In genomic region chr2:17958486-17959092, GRCh38 we compare ENCODE assay signal across 17 cellular contexts.
"Had no signal": no experiment of that assay in that cellular context is flagged by ENCODE, and none has a peak within 500 bp of the region (broad histone marks: within the 10 kb centered on the region; RNA-seq: fewer than 3 reads in every experiment).

No MANE protein-coding gene starts in this region.

- H3K9ac ChIP-seq: parathyroid adenoma had no signal

- H3K27me3 ChIP-seq: sigmoid colon, upper lobe of right lung had no signal

- ATAC-seq: activated CD4-positive, CD25-positive, alpha-beta regulatory T cell treated with anti-CD3 and anti-CD28 coated beads, Interleukin-2, amount 50 U/mL, for 24 hours; activated CD8-positive, alpha-beta T cell treated with anti-CD3 and anti-CD28 coated beads, Interleukin-2, amount 10 ng/mL, durations not matched to agents 7 days and 5 days; activated naive CD8-positive, alpha-beta T cell treated with anti-CD3 and anti-CD28 coated beads, Interleukin-2, amount 50 U/mL, for 24 hours; activated T-cell treated with anti-CD3 and anti-CD28 coated beads, Interleukin-2, amount 50 U/mL, for 4 hours; esophagus mucosa; left cardiac atrium; stimulated activated naive B cell treated with anti-CD40 and anti-IgM and Interleukin-4, amounts not matched to agents 10 μg/mL and 1 μg/mL and 100 μg/mL, for 72 hours; upper lobe of right lung had no signal

- H2AFZ ChIP-seq: hepatocyte, parathyroid adenoma had no signal

- H3K4me3 ChIP-seq: hepatocyte, lung, sigmoid colon, upper lobe of right lung had no signal

- H3K79me2 ChIP-seq: hepatocyte, parathyroid adenoma had no signal

- H3K9me3 ChIP-seq: sigmoid colon, upper lobe of right lung had no signal

- H3K4me1 ChIP-seq: parathyroid adenoma, sigmoid colon, upper lobe of right lung had no signal

- H3K27ac ChIP-seq: hepatocyte, parathyroid adenoma, sigmoid colon, upper lobe of right lung had no signal

- H3K4me2 ChIP-seq: hepatocyte had no signal

- DNase-seq: activated CD4-positive, alpha-beta T cell treated with anti-CD3 and anti-CD28 coated beads, Interleukin-2, amount 10 ng/mL, durations not matched to agents 7 days and 5 days; activated CD8-positive, alpha-beta T cell treated with anti-CD3 and anti-CD28 coated beads, Interleukin-2, amount 10 ng/mL, durations not matched to agents 7 days and 5 days; activated naive CD4-positive, alpha-beta T cell treated with anti-CD3 and anti-CD28 coated beads, Interleukin-2, amount 10 ng/mL, durations not matched to agents 7 days and 5 days; activated naive CD8-positive, alpha-beta T cell treated with anti-CD3 and anti-CD28 coated beads, Interleukin-2, amount 50 U/mL, for 24 hours; activated T-cell treated with anti-CD3 and anti-CD28 coated beads, Interleukin-2, amount 50 U/mL, for 4 hours; aorta; effector CD8-positive, alpha-beta T cell; left cardiac atrium; sigmoid colon; stimulated activated CD4-positive, alpha-beta T cell treated with anti-CD3 and anti-CD28 coated beads, Interleukin-4, amount 100 ng/mL, for 24 hours; stimulated activated naive B cell treated with anti-CD40 and anti-IgM and Interleukin-4, amounts not matched to agents 10 μg/mL and 1 μg/mL and 100 μg/mL, for 72 hours; upper lobe of right lung had no signal

- H3K36me3 ChIP-seq: sigmoid colon, upper lobe of right lung had no signal
